In genomic region chr11:1260023-1260501, GRCh38 we compare ENCODE assay signal across 10 cellular contexts. TPM values are rescaled to one million over a fixed set of nuclear protein-coding genes. Genes with fewer than 3 reads are reported as not detected.
A peak's percentile ranks its signal among the peaks of the same experiment; 100 is the strongest.
DNase-seq lines count a peak whose midpoint lies in the region; ATAC-seq, FAIRE-seq and TF ChIP-seq lines count a peak whose summit lies in the region.
"Had no signal": no experiment of that assay in that cellular context is flagged by ENCODE, and none has a peak within 500 bp of the region (broad histone marks: within the 10 kb centered on the region; RNA-seq: fewer than 3 reads in every experiment).

No MANE protein-coding gene starts in this region.

- H3K9me3 ChIP-seq in body of pancreas (no peaks in the 10 kb centered on the region), ascending aorta (no peaks in the 10 kb centered on the region)
- H3K9me3 ChIP-seq: adrenal gland had no signal

- no peak for TF ChIP-seq POLR2A in body of pancreas (IDR thresholded peaks at IDR 0.05)

- H3K36me3 ChIP-seq in bronchial epithelial cell (ENCODE audit: control insufficient read depth, insufficient read depth, low read length) = no peaks in the 10 kb centered on the region
- no peaks in the 10 kb centered on the region for H3K36me3 ChIP-seq in body of pancreas (replicated peaks in 1 of 2; ENCODE audit: insufficient read depth in 1 of 2, low read depth in 2 of 2)
- H3K36me3 ChIP-seq in ascending aorta = no peaks in the 10 kb centered on the region
- H3K36me3 ChIP-seq: adrenal gland had no signal

- intact Hi-C loops in body of pancreas (cut with DNase I) (no loop called here), ascending aorta (cut with DNase I) (loop anchor here (5.0 kb wide), 3 partner anchors 127 to 312 kb away; partner anchors contain the start of genes BRSK2 and DUSP8)

- ATAC-seq in body of pancreas (no peak), HG02798 (IDR thresholded peaks at IDR 0.05; ENCODE audit: poor library complexity, unreplicated experiment) (no peak)

- H3K4me1 ChIP-seq in body of pancreas (peaks cover 14% of the 10 kb centered on the region), ascending aorta (peaks cover 6 to 12% of the 10 kb centered on the region in 2 donors)

- FAIRE-seq in GM18507 (lab: Jason Lieb, UNC) (no peak), bronchial epithelial cell (lab: Jason Lieb, UNC) (no peak)

- DNase-seq in GM18507 (ENCODE audit: extremely low spot score, insufficient read length, low read depth) (peak; percentile 26), RPMI7951 (ENCODE audit: low read depth) (peak; percentile 23), bronchial epithelial cell (ENCODE audit: low read depth) (peak; percentile 1), body of pancreas (no peak), GOT3 (lab: John Stamatoyannopoulos, UW) (no peak), ascending aorta (ENCODE audit: low spot score in 2 of 2) (no peak)
- peak; percentile 57 for DNase-seq in stimulated activated CD4-positive, alpha-beta T cell treated with anti-CD3 and anti-CD28 coated beads, Interleukin-15, amount 100 ng/mL, for 24 hours
- DNase-seq: left cardiac atrium had no signal

- H3K27me3 ChIP-seq in bronchial epithelial cell (ENCODE audit: control insufficient read depth, insufficient read depth, low read length) = no peaks in the 10 kb centered on the region
- no peaks in the 10 kb centered on the region for H3K27me3 ChIP-seq in body of pancreas
- H3K27me3 ChIP-seq in ascending aorta = no peaks in the 10 kb centered on the region
- H3K27me3 ChIP-seq: adrenal gland had no signal

- no peak for TF ChIP-seq CTCF in bronchial epithelial cell (IDR thresholded peaks at IDR 0.05; ENCODE audit: insufficient read depth, low read length, severe bottlenecking)
- no peak for TF ChIP-seq CTCF in body of pancreas (IDR thresholded peaks at IDR 0.05)
- no peak for TF ChIP-seq CTCF in ascending aorta (IDR thresholded peaks at IDR 0.05)

- H3K4me3 ChIP-seq in bronchial epithelial cell (ENCODE audit: low read depth, low read length) (no peak overlapping the region), body of pancreas (no peak overlapping the region), ascending aorta (no peak overlapping the region)
- H3K4me3 ChIP-seq: adrenal gland had no signal

- H3K27ac ChIP-seq in body of pancreas = no peak overlapping the region
- no peak overlapping the region for H3K27ac ChIP-seq in ascending aorta
- H3K27ac ChIP-seq: adrenal gland had no signal

- WGBS in body of pancreas, 2 donors = 77% methylated on average over 10 of the region's 10 CpGs; no CpG with 5 or more reads in 1 of the 2 donors

RNA-seq across cellular contexts. Expression of gene MUC5B, which starts 37.2 kb away (rescaled TPM):
- not detected in 2 replicates for total RNA-seq in RPMI7951 (2014; rRNA removed; shearing (Covaris generic))
- total RNA-seq in bronchial epithelial cell (not detected in 2 replicates), body of pancreas (10 to 100 TPM in 1 of 2 donors, 1 to 10 TPM in 1; 4.6 to 11.4 TPM), ascending aorta (under 0.01 TPM)
- total RNA-seq: left cardiac atrium had no signal

RNA-seq across cellular contexts. Expression of gene TOLLIP, which starts 49.4 kb away (rescaled TPM):
- total RNA-seq in RPMI7951 (2014; rRNA removed; shearing (Covaris generic)) = 8.9 and 11.8 TPM in 2 replicates
- 43.4 and 55.0 TPM in 2 replicates for total RNA-seq in bronchial epithelial cell
- 10 to 100 TPM; 51.1 to 63.9 TPM for total RNA-seq in body of pancreas
- total RNA-seq in ascending aorta = 63.0 TPM

Comparison
In these comparisons a context has a peak if more than half of its experiments do, and no peak if none do; other contexts are left out.
1. DNase-seq: peak in GM18507 (single experiment), RPMI7951 (single experiment), bronchial epithelial cell (single experiment) and stimulated activated CD4-positive, alpha-beta T cell treated with anti-CD3 and anti-CD28 coated beads, Interleukin-15, amount 100 ng/mL, for 24 hours (single experiment); none in body of pancreas (0 of 4), GOT3 (single experiment) and ascending aorta (0 of 2).